Comparison of ENCODE assay signal across 1 cellular context in the genomic region with DNA sequence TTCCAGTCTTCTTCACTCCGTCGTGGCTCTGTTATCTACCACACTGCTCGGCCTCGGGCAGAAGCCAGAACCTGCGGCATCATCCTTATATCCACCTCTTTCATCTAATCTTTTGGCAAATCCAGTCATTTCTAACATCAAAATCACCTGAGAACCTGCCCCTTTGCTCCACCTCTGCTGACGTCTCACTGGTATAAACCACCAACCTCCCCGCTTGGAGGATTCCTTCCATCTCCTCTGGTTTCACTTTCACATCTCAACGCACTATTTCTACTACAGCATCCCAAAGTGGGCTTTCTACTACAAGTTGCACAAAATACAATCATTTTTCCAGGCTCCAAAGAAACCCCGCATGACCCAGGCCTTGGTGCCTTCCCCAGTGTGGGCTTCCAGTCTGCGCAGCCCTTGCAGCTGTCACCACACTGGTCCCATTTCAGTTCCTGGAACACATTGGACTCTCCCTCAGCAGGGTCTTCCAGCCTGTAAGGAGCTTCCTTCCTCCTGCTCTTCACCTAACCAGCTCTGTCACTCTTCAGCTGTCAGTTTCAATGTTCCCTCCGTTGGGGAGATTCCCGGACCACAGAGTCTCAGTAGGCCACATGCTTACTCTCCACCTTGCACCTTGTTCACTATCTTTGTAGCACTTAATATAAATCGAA.
TF ChIP-seq lines count a peak whose summit lies in the region.

No MANE protein-coding gene starts in this region.

TF ChIP-seq in GM12878, 131 proteins besides CTCF, POLR2A, EP300 and RAD21 (continued from another document):
- TF ChIP-seq, protein P1, sequence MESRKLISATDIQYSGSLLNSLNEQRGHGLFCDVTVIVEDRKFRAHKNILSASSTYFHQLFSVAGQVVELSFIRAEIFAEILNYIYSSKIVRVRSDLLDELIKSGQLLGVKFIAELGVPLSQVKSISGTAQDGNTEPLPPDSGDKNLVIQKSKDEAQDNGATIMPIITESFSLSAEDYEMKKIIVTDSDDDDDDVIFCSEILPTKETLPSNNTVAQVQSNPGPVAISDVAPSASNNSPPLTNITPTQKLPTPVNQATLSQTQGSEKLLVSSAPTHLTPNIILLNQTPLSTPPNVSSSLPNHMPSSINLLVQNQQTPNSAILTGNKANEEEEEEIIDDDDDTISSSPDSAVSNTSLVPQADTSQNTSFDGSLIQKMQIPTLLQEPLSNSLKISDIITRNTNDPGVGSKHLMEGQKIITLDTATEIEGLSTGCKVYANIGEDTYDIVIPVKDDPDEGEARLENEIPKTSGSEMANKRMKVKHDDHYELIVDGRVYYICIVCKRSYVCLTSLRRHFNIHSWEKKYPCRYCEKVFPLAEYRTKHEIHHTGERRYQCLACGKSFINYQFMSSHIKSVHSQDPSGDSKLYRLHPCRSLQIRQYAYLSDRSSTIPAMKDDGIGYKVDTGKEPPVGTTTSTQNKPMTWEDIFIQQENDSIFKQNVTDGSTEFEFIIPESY (IDR thresholded peaks at IDR 0.05), result no peak
- TF ChIP-seq ZBED1 (IDR thresholded peaks at IDR 0.05; ENCODE audit: borderline replicate concordance), result no peak
- TF ChIP-seq MTA3 (IDR thresholded peaks at IDR 0.05; ENCODE audit: borderline replicate concordance, low read length), result no peak
- no peak for TF ChIP-seq BMI1 (IDR thresholded peaks at IDR 0.05; ENCODE audit: borderline replicate concordance)
- no peak for TF ChIP-seq GATAD2B (conservative IDR thresholded peaks at IDR 0.05; ENCODE audit: low read depth)
- no peak for TF ChIP-seq SRF (IDR thresholded peaks at IDR 0.05; ENCODE audit: low read depth in 2 of 2, low read length in 2 of 2)
- TF ChIP-seq, protein P2, sequence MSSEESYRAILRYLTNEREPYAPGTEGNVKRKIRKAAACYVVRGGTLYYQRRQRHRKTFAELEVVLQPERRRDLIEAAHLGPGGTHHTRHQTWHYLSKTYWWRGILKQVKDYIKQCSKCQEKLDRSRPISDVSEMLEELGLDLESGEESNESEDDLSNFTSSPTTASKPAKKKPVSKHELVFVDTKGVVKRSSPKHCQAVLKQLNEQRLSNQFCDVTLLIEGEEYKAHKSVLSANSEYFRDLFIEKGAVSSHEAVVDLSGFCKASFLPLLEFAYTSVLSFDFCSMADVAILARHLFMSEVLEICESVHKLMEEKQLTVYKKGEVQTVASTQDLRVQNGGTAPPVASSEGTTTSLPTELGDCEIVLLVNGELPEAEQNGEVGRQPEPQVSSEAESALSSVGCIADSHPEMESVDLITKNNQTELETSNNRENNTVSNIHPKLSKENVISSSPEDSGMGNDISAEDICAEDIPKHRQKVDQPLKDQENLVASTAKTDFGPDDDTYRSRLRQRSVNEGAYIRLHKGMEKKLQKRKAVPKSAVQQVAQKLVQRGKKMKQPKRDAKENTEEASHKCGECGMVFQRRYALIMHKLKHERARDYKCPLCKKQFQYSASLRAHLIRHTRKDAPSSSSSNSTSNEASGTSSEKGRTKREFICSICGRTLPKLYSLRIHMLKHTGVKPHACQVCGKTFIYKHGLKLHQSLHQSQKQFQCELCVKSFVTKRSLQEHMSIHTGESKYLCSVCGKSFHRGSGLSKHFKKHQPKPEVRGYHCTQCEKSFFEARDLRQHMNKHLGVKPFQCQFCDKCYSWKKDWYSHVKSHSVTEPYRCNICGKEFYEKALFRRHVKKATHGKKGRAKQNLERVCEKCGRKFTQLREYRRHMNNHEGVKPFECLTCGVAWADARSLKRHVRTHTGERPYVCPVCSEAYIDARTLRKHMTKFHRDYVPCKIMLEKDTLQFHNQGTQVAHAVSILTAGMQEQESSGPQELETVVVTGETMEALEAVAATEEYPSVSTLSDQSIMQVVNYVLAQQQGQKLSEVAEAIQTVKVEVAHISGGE (CRISPR knock-in tag; IDR thresholded peaks at IDR 0.05), result no peak
- TF ChIP-seq TAF1 (IDR thresholded peaks at IDR 0.05; ENCODE audit: borderline replicate concordance, low read depth, low read length), result no peak
- TF ChIP-seq MYC (IDR thresholded peaks at IDR 0.05; ENCODE audit: insufficient read depth, insufficient read length, insufficient replicate concordance, low read length, severe bottlenecking), result no peak
- peak; percentile 72 to 79; a peak in 3 of 4 replicates for TF ChIP-seq IKZF2 (IDR thresholded peaks at IDR 0.05)
- no peak for TF ChIP-seq NR2C1 (IDR thresholded peaks at IDR 0.05)
- TF ChIP-seq EGR1 (IDR thresholded peaks at IDR 0.05; ENCODE audit: borderline replicate concordance in 1 of 2, low read depth in 2 of 2, low read length in 2 of 2), result no peak
- no peak for TF ChIP-seq RB1 (IDR thresholded peaks at IDR 0.05; ENCODE audit: borderline replicate concordance)
- TF ChIP-seq, protein P3, sequence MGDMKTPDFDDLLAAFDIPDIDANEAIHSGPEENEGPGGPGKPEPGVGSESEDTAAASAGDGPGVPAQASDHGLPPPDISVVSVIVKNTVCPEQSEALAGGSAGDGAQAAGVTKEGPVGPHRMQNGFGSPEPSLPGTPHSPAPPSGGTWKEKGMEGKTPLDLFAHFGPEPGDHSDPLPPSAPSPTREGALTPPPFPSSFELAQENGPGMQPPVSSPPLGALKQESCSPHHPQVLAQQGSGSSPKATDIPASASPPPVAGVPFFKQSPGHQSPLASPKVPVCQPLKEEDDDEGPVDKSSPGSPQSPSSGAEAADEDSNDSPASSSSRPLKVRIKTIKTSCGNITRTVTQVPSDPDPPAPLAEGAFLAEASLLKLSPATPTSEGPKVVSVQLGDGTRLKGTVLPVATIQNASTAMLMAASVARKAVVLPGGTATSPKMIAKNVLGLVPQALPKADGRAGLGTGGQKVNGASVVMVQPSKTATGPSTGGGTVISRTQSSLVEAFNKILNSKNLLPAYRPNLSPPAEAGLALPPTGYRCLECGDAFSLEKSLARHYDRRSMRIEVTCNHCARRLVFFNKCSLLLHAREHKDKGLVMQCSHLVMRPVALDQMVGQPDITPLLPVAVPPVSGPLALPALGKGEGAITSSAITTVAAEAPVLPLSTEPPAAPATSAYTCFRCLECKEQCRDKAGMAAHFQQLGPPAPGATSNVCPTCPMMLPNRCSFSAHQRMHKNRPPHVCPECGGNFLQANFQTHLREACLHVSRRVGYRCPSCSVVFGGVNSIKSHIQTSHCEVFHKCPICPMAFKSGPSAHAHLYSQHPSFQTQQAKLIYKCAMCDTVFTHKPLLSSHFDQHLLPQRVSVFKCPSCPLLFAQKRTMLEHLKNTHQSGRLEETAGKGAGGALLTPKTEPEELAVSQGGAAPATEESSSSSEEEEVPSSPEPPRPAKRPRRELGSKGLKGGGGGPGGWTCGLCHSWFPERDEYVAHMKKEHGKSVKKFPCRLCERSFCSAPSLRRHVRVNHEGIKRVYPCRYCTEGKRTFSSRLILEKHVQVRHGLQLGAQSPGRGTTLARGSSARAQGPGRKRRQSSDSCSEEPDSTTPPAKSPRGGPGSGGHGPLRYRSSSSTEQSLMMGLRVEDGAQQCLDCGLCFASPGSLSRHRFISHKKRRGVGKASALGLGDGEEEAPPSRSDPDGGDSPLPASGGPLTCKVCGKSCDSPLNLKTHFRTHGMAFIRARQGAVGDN (IDR thresholded peaks at IDR 0.05), result peak; percentile 76
- no peak for TF ChIP-seq ATF7 (IDR thresholded peaks at IDR 0.05; ENCODE audit: low read depth)
- no peak for TF ChIP-seq ZNF217 (IDR thresholded peaks at IDR 0.05)
- TF ChIP-seq TARDBP (IDR thresholded peaks at IDR 0.05; ENCODE audit: borderline replicate concordance), result no peak
- TF ChIP-seq IKZF1 (conservative IDR thresholded peaks at IDR 0.05), result peak; percentile 71
- TF ChIP-seq NBN (IDR thresholded peaks at IDR 0.05), result 0 out of 2 replicates have a peak, but pooled peaks have one; percentile 47
- no peak for TF ChIP-seq NFXL1 (IDR thresholded peaks at IDR 0.05; ENCODE audit: borderline replicate concordance)
- no peak for TF ChIP-seq BCL11A (IDR thresholded peaks at IDR 0.05; ENCODE audit: low read depth, low read length)
